In the genomic region with DNA sequence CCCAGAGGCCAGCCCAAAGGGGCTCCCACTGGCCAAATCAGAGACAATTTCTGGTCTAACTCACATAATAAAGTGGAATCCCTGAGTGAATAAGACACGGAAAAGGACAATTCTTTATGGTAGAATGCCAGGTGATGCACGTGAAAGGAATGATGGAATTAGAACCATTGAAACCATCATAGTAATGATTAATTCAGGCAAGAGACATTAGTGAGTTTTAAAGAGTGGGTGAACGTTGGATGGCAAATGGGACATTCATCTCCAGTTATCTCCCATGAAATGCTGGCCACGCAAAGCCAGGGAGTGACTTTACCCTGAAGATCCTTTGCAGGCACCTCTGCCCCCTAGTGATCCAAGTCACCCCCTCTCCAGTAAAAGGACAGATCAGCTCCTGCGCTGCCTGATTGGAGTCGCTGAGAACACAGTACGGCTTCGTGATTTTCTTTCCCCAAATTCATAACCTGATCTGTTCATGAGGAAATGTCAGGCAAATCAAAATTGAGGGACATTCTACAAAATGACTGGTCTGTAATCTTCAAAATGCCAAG, we compare ENCODE assay signal across 1 cellular context.
TF ChIP-seq lines count a peak whose summit lies in the region.

No MANE protein-coding gene starts in this region.

TF ChIP-seq in GM23338, 12 proteins besides CTCF, POLR2A, EP300 and RAD21 (continued from another document):
- TF ChIP-seq, protein P1, sequence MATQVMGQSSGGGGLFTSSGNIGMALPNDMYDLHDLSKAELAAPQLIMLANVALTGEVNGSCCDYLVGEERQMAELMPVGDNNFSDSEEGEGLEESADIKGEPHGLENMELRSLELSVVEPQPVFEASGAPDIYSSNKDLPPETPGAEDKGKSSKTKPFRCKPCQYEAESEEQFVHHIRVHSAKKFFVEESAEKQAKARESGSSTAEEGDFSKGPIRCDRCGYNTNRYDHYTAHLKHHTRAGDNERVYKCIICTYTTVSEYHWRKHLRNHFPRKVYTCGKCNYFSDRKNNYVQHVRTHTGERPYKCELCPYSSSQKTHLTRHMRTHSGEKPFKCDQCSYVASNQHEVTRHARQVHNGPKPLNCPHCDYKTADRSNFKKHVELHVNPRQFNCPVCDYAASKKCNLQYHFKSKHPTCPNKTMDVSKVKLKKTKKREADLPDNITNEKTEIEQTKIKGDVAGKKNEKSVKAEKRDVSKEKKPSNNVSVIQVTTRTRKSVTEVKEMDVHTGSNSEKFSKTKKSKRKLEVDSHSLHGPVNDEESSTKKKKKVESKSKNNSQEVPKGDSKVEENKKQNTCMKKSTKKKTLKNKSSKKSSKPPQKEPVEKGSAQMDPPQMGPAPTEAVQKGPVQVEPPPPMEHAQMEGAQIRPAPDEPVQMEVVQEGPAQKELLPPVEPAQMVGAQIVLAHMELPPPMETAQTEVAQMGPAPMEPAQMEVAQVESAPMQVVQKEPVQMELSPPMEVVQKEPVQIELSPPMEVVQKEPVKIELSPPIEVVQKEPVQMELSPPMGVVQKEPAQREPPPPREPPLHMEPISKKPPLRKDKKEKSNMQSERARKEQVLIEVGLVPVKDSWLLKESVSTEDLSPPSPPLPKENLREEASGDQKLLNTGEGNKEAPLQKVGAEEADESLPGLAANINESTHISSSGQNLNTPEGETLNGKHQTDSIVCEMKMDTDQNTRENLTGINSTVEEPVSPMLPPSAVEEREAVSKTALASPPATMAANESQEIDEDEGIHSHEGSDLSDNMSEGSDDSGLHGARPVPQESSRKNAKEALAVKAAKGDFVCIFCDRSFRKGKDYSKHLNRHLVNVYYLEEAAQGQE (IDR thresholded peaks at IDR 0.05; ENCODE audit: unreplicated experiment) = no peak
- no peak for TF ChIP-seq POLR2AphosphoS5 (IDR thresholded peaks at IDR 0.05; ENCODE audit: low read depth)
- TF ChIP-seq ETS1 (IDR thresholded peaks at IDR 0.05) = no peak
- TF ChIP-seq CREB1 (CRISPR knock-in tag; IDR thresholded peaks at IDR 0.05; ENCODE audit: low read depth) = no peak
- TF ChIP-seq ZNF114 (CRISPR knock-in tag; IDR thresholded peaks at IDR 0.05) = no peak
- TF ChIP-seq, protein P2, sequence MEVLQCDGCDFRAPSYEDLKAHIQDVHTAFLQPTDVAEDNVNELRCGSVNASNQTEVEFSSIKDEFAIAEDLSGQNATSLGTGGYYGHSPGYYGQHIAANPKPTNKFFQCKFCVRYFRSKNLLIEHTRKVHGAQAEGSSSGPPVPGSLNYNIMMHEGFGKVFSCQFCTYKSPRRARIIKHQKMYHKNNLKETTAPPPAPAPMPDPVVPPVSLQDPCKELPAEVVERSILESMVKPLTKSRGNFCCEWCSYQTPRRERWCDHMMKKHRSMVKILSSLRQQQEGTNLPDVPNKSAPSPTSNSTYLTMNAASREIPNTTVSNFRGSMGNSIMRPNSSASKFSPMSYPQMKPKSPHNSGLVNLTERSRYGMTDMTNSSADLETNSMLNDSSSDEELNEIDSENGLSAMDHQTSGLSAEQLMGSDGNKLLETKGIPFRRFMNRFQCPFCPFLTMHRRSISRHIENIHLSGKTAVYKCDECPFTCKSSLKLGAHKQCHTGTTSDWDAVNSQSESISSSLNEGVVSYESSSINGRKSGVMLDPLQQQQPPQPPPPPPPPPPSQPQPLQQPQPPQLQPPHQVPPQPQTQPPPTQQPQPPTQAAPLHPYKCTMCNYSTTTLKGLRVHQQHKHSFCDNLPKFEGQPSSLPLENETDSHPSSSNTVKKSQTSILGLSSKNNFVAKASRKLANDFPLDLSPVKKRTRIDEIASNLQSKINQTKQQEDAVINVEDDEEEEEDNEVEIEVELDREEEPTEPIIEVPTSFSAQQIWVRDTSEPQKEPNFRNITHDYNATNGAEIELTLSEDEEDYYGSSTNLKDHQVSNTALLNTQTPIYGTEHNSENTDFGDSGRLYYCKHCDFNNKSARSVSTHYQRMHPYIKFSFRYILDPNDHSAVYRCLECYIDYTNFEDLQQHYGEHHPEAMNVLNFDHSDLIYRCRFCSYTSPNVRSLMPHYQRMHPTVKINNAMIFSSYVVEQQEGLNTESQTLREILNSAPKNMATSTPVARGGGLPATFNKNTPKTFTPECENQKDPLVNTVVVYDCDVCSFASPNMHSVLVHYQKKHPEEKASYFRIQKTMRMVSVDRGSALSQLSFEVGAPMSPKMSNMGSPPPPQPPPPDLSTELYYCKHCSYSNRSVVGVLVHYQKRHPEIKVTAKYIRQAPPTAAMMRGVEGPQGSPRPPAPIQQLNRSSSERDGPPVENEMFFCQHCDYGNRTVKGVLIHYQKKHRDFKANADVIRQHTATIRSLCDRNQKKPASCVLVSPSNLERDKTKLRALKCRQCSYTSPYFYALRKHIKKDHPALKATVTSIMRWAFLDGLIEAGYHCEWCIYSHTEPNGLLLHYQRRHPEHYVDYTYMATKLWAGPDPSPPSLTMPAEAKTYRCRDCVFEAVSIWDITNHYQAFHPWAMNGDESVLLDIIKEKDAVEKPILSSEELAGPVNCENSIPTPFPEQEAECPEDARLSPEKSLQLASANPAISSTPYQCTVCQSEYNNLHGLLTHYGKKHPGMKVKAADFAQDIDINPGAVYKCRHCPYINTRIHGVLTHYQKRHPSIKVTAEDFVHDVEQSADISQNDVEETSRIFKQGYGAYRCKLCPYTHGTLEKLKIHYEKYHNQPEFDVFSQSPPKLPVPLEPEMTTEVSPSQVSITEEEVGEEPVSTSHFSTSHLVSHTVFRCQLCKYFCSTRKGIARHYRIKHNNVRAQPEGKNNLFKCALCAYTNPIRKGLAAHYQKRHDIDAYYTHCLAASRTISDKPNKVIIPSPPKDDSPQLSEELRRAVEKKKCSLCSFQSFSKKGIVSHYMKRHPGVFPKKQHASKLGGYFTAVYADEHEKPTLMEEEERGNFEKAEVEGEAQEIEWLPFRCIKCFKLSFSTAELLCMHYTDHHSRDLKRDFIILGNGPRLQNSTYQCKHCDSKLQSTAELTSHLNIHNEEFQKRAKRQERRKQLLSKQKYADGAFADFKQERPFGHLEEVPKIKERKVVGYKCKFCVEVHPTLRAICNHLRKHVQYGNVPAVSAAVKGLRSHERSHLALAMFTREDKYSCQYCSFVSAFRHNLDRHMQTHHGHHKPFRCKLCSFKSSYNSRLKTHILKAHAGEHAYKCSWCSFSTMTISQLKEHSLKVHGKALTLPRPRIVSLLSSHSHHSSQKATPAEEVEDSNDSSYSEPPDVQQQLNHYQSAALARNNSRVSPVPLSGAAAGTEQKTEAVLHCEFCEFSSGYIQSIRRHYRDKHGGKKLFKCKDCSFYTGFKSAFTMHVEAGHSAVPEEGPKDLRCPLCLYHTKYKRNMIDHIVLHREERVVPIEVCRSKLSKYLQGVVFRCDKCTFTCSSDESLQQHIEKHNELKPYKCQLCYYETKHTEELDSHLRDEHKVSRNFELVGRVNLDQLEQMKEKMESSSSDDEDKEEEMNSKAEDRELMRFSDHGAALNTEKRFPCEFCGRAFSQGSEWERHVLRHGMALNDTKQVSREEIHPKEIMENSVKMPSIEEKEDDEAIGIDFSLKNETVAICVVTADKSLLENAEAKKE (CRISPR knock-in tag; IDR thresholded peaks at IDR 0.05) = no peak
